In the genomic region with DNA sequence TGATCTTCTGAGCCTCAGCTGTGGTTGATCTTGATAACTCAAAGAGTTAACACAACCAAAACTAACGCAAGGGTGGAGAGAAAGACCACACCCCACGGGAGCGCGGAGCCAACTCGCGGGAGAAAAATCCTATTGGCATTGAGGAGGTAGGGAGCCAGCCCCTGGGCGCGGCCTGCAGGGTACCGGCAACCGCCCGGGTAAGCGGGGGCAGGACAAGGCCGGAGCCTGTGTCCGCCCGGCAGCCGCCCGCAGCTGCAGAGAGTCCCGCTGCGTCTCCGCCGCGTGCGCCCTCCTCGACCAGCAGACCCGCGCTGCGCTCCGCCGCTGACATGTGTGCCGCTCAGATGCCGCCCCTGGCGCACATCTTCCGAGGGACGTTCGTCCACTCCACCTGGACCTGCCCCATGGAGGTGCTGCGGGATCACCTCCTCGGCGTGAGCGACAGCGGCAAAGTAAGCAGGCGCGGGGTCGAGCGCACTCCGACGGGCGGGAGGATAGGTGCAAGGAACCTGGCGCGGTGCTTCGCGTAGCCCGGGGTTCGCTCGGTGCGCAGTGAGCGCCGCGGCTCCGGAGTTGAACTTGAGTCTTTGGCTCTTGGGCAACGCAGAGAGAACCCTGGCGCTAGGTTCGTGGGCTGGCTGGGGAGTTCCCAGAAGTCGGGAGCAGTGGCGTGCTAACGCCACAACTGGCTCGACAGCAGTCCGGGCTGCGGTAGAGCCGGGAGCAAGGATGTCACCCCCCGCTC, we compare ENCODE assay signal across 9 cellular contexts. TPM values are rescaled to one million over a fixed set of nuclear protein-coding genes. Genes with fewer than 3 reads are reported as not detected.
DNase-seq lines count a peak whose midpoint lies in the region; ATAC-seq and TF ChIP-seq lines count a peak whose summit lies in the region.
"Had no signal": no experiment of that assay in that cellular context is flagged by ENCODE, and none has a peak within 500 bp of the region (broad histone marks: within the 10 kb centered on the region; RNA-seq: fewer than 3 reads in every experiment).

TSS of gene GDA (plus strand) at position 210 of the 745 bp plus-strand sequence. CDS start at position 330, 120 bp downstream.

- WGBS in ectodermal cell, 2 experiments = 2 to 4% methylated on average over 70 of the region's 70 CpGs

- peak; percentile 40 for ATAC-seq in HG03378 (IDR thresholded peaks at IDR 0.05; ENCODE audit: unreplicated experiment)
- no peak for ATAC-seq in HG02623 (IDR thresholded peaks at IDR 0.05; ENCODE audit: unreplicated experiment)
- no peak; the same call in 2 of the 3 replicates for ATAC-seq in SK-N-SH treated with all-trans-retinoic acid at 6 μM for 48 hours
- ATAC-seq: PC-3 had no signal

- CTCF ChIA-PET in GM10248 (lab: Yijun Ruan, JAX) = interaction anchor here (1.4 kb wide), 1 partner anchor 10 kb away, joined by 3 read pairs; no protein-coding TSS in a partner anchor

- in situ Hi-C loops in HAP-1 (cut with MboI; ENCODE audit: low sequenced_read_pairs) = no loop called here

- H3K79me2 ChIP-seq in neural cell (replicated peaks; ENCODE audit: insufficient read depth, low read length) = no peaks in the 10 kb centered on the region

- peaks cover 41% of the 10 kb centered on the region for H3K27me3 ChIP-seq in ectodermal cell (ENCODE audit: control insufficient read depth, insufficient read depth, low read length, poor library complexity, severe bottlenecking)
- H3K27me3 ChIP-seq in neural cell (ENCODE audit: insufficient read depth, low read depth, low read length) = peaks cover 32% of the 10 kb centered on the region
- no peaks in the 10 kb centered on the region for H3K27me3 ChIP-seq in HAP-1 (ENCODE audit: low read depth)

- TF ChIP-seq EP300 in neural cell (conservative IDR thresholded peaks at IDR 0.05; ENCODE audit: poor library complexity, severe bottlenecking) = no peak

- POLR2A ChIA-PET in GM10248 (lab: Yijun Ruan, JAX) = no interaction called here

- DNase-seq in GM10248 (ENCODE audit: extremely low spot score) (peak; percentile 26), OCI-M1 (lab: John Stamatoyannopoulos, UW) (no peak), HAP-1 (ENCODE audit: low spot score in 2 of 2) (no peak)
- DNase-seq: PC-3 had no signal

- H3K9me3 ChIP-seq in ectodermal cell (ENCODE audit: control insufficient read depth, low read length) = no peaks in the 10 kb centered on the region
- no peaks in the 10 kb centered on the region for H3K9me3 ChIP-seq in neural cell (ENCODE audit: low read length)
- H3K9me3 ChIP-seq in HAP-1 = no peaks in the 10 kb centered on the region; the same call in 1 of the 2 replicates

- no peaks in the 10 kb centered on the region for H3F3A ChIP-seq in neural cell (ENCODE audit: insufficient read depth, low read length, poor library complexity, severe bottlenecking)

- H3K4me3 ChIP-seq in ectodermal cell (ENCODE audit: insufficient read depth, low read depth, low read length) (peak within 1 kb of the TSS; percentile 28), neural cell (ENCODE audit: low read length) (peak within 1 kb of the TSS; percentile 66), HAP-1 (no peak within 1 kb of the TSS)

- no peaks in the 10 kb centered on the region for H4K20me1 ChIP-seq in neural cell (ENCODE audit: insufficient read depth)

- H3K4me1 ChIP-seq in ectodermal cell (ENCODE audit: control insufficient read depth, insufficient read depth, low read length) (no peaks in the 10 kb centered on the region), HAP-1 (no peaks in the 10 kb centered on the region)

- no peaks in the 10 kb centered on the region for H3K9me2 ChIP-seq in neural cell (ENCODE audit: insufficient read depth, low read length)

- TF ChIP-seq CTCF in GM10248 (IDR thresholded peaks at IDR 0.05; ENCODE audit: control extremely low read depth, extremely low read depth, low read depth, missing control alignments) = no peak
- TF ChIP-seq CTCF in neural cell (IDR thresholded peaks at IDR 0.05; ENCODE audit: poor library complexity, severe bottlenecking) = peak; percentile 23

- no peaks in the 10 kb centered on the region for H3K36me3 ChIP-seq in ectodermal cell (ENCODE audit: control insufficient read depth, insufficient read depth, low read length)
- H3K36me3 ChIP-seq in neural cell (ENCODE audit: insufficient read depth, low read length) = no peaks in the 10 kb centered on the region
- no peaks in the 10 kb centered on the region for H3K36me3 ChIP-seq in HAP-1 (replicated peaks)

- TF ChIP-seq RAD21 in neural cell (conservative IDR thresholded peaks at IDR 0.05) = peak; percentile 18

- no peak within 1 kb of the TSS for H3K9ac ChIP-seq in neural cell (ENCODE audit: low read length)

- H3K4me2 ChIP-seq in neural cell (ENCODE audit: low read length) = no peak within 1 kb of the TSS

- H2AFZ ChIP-seq in neural cell (ENCODE audit: low read depth, low read length) = no peak within 1 kb of the TSS

- H3K27ac ChIP-seq in ectodermal cell (ENCODE audit: insufficient read depth, low read depth, low read length, poor library complexity, severe bottlenecking) (no peak within 1 kb of the TSS), neural cell (ENCODE audit: low read length) (peak within 1 kb of the TSS; percentile 26)

TF ChIP-seq in neural cell, 6 proteins besides CTCF, POLR2A, EP300 and RAD21:
- TF ChIP-seq EZH2 (IDR thresholded peaks at IDR 0.05; ENCODE audit: borderline replicate concordance, insufficient read depth, low read length, poor library complexity, severe bottlenecking) = no peak
- TF ChIP-seq MXI1 (conservative IDR thresholded peaks at IDR 0.05; ENCODE audit: poor library complexity, severe bottlenecking) = peak; percentile 49
- peak; percentile 29 for TF ChIP-seq SMC3 (conservative IDR thresholded peaks at IDR 0.05; ENCODE audit: poor library complexity)

TF ChIP-seq in SK-N-SH treated with all-trans-retinoic acid at 6 μM for 48 hours, 23 proteins besides CTCF, POLR2A, EP300 and RAD21:
- TF ChIP-seq ESRRG (CRISPR knock-in tag; IDR thresholded peaks at IDR 0.05) = no peak
- no peak for TF ChIP-seq BACH2 (CRISPR knock-in tag; IDR thresholded peaks at IDR 0.05; ENCODE audit: borderline replicate concordance)
- no peak for TF ChIP-seq CSDC2 (CRISPR knock-in tag; IDR thresholded peaks at IDR 0.05)
- no peak for TF ChIP-seq GLIS3 (CRISPR knock-in tag; IDR thresholded peaks at IDR 0.05)
- no peak for TF ChIP-seq ISL1 (CRISPR knock-in tag; IDR thresholded peaks at IDR 0.05)
- TF ChIP-seq, protein P1, sequence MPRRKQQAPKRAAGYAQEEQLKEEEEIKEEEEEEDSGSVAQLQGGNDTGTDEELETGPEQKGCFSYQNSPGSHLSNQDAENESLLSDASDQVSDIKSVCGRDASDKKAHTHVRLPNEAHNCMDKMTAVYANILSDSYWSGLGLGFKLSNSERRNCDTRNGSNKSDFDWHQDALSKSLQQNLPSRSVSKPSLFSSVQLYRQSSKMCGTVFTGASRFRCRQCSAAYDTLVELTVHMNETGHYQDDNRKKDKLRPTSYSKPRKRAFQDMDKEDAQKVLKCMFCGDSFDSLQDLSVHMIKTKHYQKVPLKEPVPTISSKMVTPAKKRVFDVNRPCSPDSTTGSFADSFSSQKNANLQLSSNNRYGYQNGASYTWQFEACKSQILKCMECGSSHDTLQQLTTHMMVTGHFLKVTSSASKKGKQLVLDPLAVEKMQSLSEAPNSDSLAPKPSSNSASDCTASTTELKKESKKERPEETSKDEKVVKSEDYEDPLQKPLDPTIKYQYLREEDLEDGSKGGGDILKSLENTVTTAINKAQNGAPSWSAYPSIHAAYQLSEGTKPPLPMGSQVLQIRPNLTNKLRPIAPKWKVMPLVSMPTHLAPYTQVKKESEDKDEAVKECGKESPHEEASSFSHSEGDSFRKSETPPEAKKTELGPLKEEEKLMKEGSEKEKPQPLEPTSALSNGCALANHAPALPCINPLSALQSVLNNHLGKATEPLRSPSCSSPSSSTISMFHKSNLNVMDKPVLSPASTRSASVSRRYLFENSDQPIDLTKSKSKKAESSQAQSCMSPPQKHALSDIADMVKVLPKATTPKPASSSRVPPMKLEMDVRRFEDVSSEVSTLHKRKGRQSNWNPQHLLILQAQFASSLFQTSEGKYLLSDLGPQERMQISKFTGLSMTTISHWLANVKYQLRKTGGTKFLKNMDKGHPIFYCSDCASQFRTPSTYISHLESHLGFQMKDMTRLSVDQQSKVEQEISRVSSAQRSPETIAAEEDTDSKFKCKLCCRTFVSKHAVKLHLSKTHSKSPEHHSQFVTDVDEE (CRISPR knock-in tag; IDR thresholded peaks at IDR 0.05) = no peak

RNA-seq across cellular contexts. Expression of gene GDA, which starts in this region (rescaled TPM):
- 0.09 TPM for polyA plus RNA-seq in ectodermal cell (2013, experiment 1 of 4)
- 0.12 TPM for polyA plus RNA-seq in ectodermal cell (2013, experiment 2 of 4)
- not detected for polyA plus RNA-seq in ectodermal cell (2013, experiment 3 of 4)
- not detected for polyA plus RNA-seq in ectodermal cell (2013, experiment 4 of 4)
- 0.26 and 0.52 TPM in 2 replicates for polyA plus RNA-seq in neural cell
- 0.24 and 0.46 TPM in 2 replicates for polyA minus RNA-seq in neural cell
